In the genomic region with DNA sequence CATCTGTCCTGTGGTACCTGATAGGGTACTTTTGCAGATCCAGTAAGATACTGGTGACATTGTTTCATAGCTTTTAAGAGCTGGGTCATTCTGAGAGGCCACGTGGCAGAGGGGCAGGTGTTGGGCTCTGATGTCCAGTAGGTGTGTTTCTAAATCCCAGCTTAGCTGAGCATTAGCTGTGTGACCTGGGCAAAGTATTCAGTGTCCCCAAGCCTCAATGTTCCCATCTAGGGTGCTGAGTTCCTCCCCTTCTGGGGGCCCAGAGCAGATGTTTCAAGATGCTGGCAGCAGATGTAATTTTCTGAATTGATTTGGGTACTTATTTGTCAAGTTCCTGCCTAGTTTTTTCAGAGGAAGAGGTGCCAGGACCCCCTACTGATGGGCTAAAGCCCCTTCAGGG, we compare ENCODE assay signal across 19 cellular contexts. TPM values are rescaled to one million over a fixed set of nuclear protein-coding genes. Genes with fewer than 3 reads are reported as not detected.
A peak's percentile ranks its signal among the peaks of the same experiment; 100 is the strongest.
DNase-seq lines count a peak whose midpoint lies in the region; ATAC-seq and TF ChIP-seq lines count a peak whose summit lies in the region.
"Had no signal": no experiment of that assay in that cellular context is flagged by ENCODE, and none has a peak within 500 bp of the region (broad histone marks: within the 10 kb centered on the region; RNA-seq: fewer than 3 reads in every experiment).

No MANE protein-coding gene starts in this region.

- peaks cover 17 to 24% (median 17%) of the 10 kb centered on the region in 3 donors for H3K27me3 Mint-ChIP-seq in CD14-positive monocyte (ENCODE audit: low read depth in 3 of 3)
- H3K27me3 Mint-ChIP-seq: B cell had no signal

- WGBS in thyroid gland, 2 donors: 59 to 83% methylated on average over 1 of the region's 1 CpG

- H3K27ac Mint-ChIP-seq in CD14-positive monocyte: no peak overlapping the region
- H3K27ac Mint-ChIP-seq: B cell had no signal

- H3K4me1 ChIP-seq in thyroid gland: peaks cover 12 to 20% of the 10 kb centered on the region in 2 donors

- H3K4me3 Mint-ChIP-seq in CD14-positive monocyte: no peak overlapping the region
- H3K4me3 Mint-ChIP-seq: B cell; CD8-positive, alpha-beta memory T cell had no signal

- TF ChIP-seq CTCF in thyroid gland (IDR thresholded peaks at IDR 0.05) (no peak), CD14-positive monocyte (IDR thresholded peaks at IDR 0.05) (no peak)

- H3K4me1 Mint-ChIP-seq in CD14-positive monocyte: peaks cover 32% of the 10 kb centered on the region

- ATAC-seq in left cardiac atrium: no peak
- ATAC-seq: HCT116 had no signal

- DNase-seq in cardiac septum (ENCODE audit: low spot score) (peak; percentile 33), left cardiac atrium (no peak), NCI-H2196 (lab: John Stamatoyannopoulos, UW; ENCODE audit: unreplicated experiment) (peak; percentile 25), mesenteric fat pad (ENCODE audit: low spot score) (peak; percentile 62), thyroid gland (no peak), CD14-positive monocyte (ENCODE audit: low spot score) (no peak), DMS 273 (lab: John Stamatoyannopoulos, UW; ENCODE audit: unreplicated experiment) (no peak)
- DNase-seq: ACHN; CD8-positive, alpha-beta memory T cell; EL; MV-4-11; NCI-H1417 treated with DMSO at 0.1 percent for 48 hours; NCI-H2081 treated with DMSO at 0.1 percent for 48 hours; NCI-H446; NCI-H774; SIG-M5; SW 1271 had no signal

- H3K36me3 Mint-ChIP-seq in CD14-positive monocyte: no peaks in the 10 kb centered on the region
- H3K36me3 Mint-ChIP-seq: CD8-positive, alpha-beta memory T cell had no signal

- no peaks in the 10 kb centered on the region for H3K36me3 ChIP-seq in thyroid gland

- no peak overlapping the region for H3K27ac ChIP-seq in thyroid gland

- no peak overlapping the region for H3K4me3 ChIP-seq in thyroid gland (replicated peaks in 1 of 3)

- H3K9me3 Mint-ChIP-seq in CD14-positive monocyte: peaks cover 0 to 2% (median 0%) of the 10 kb centered on the region in 7 donors
- H3K9me3 Mint-ChIP-seq: CD8-positive, alpha-beta memory T cell had no signal

- intact Hi-C loops in cardiac septum (cut with DNase I) (no loop called here), left cardiac atrium (cut with DNase I) (no loop called here), thyroid gland (cut with DNase I) (no loop called here), CD14-positive monocyte (cut with micrococcal nuclease) (no loop called here)

- H3K9me3 ChIP-seq in thyroid gland: no peaks in the 10 kb centered on the region

- no peak for TF ChIP-seq POLR2A in thyroid gland (IDR thresholded peaks at IDR 0.05)

- no peaks in the 10 kb centered on the region for H3K27me3 ChIP-seq in thyroid gland

RNA-seq across cellular contexts. Expression of gene NEURL1, which starts 52.9 kb away (rescaled TPM):
- total RNA-seq in cardiac septum (0.54 TPM), left cardiac atrium (under 1 TPM; 0.12 to 0.39 TPM), mesenteric fat pad (0.13 TPM), thyroid gland (1 to 10 TPM in 1 of 4 donors, not detected in 3; 1.1 TPM)
- 1 to 10 TPM; 3.0 to 3.3 TPM for polyA plus RNA-seq in CD14-positive monocyte

Comparison
In these comparisons a context has a peak if more than half of its experiments do, and no peak if none do; other contexts are left out.
1. DNase-seq: peak in cardiac septum (single experiment), NCI-H2196 (single experiment) and mesenteric fat pad (single experiment); none in left cardiac atrium (single experiment), thyroid gland (0 of 2), CD14-positive monocyte (single experiment) and DMS 273 (single experiment).